6 cellular contexts compared by ENCODE assay signal in genomic region chr9:20492772-20493171, GRCh38.
"Had no signal": no experiment of that assay in that cellular context is flagged by ENCODE, and none has a peak within 500 bp of the region (broad histone marks: within the 10 kb centered on the region; RNA-seq: fewer than 3 reads in every experiment).

No MANE protein-coding gene starts in this region.

- FAIRE-seq: GM12878, GM12891, GM12892, GM18507 had no signal

- DNase-seq: GDM1, GF-D8 had no signal

- H3K4me3 ChIP-seq: GM12878 had no signal

- ATAC-seq: GM12878 had no signal
